7 cellular contexts compared by ENCODE assay signal in the genomic region with DNA sequence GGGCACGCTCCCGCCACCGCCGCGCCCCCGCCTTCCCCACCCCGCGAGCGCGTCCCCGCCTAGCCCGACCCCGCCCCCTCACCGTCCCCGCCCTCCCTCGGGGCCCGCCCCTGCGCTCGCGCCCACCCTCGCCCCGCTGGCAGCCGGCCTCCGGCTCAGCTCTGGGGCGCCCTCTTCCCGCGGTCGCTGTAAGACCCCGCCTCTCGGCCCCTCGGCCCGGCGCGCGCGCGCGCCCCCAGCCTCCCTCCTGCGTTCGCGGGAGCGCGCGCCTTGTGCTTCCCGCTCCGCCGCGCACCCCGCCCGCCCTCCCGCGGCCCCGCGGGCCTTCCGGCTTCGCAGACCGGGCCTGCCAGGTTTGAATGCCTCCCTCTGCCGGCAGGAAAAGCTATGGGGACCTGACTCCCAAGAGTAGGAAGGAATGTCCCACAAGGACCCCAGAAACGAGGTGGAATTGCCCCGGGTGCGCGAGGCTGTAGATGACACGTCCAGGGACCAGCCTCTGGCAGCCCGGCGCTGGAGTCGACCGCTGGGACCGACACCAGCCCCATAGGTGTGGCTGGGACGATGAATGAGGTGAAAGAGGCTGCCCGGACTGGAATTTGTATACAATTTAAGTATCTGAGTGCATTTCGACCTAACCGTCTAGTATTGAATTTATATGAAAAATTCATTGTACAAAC. TPM values are rescaled to one million over a fixed set of nuclear protein-coding genes. Genes with fewer than 3 reads are reported as not detected.
A peak's percentile ranks its signal among the peaks of the same experiment; 100 is the strongest.
DNase-seq lines count a peak whose midpoint lies in the region; ATAC-seq, FAIRE-seq and TF ChIP-seq lines count a peak whose summit lies in the region.

No MANE protein-coding gene starts in this region.

- H3K27me3 Mint-ChIP-seq in astrocyte (ENCODE audit: low read depth, unreplicated experiment) = no peaks in the 10 kb centered on the region

- H3K27ac Mint-ChIP-seq in astrocyte (ENCODE audit: unreplicated experiment) = peak overlapping the region; percentile 98

- peak overlapping the region; percentile 93 for H3K4me3 Mint-ChIP-seq in astrocyte (ENCODE audit: unreplicated experiment)

- H3K4me2 ChIP-seq in astrocyte (ENCODE audit: low read length) (peak overlapping the region; percentile 87), hepatocyte (peak overlapping the region; percentile 78)

- H3K9me3 ChIP-seq in astrocyte (ENCODE audit: insufficient read depth, low read depth, low read length) = no peaks in the 10 kb centered on the region
- no peaks in the 10 kb centered on the region for H3K9me3 ChIP-seq in hepatocyte (ENCODE audit: low read depth)

- FAIRE-seq in GM18507 (lab: Jason Lieb, UNC) = peak; percentile 85
- FAIRE-seq in astrocyte (lab: Jason Lieb, UNC) = no peak

- peaks cover 13% of the 10 kb centered on the region for H3K4me1 Mint-ChIP-seq in astrocyte (ENCODE audit: low read depth, unreplicated experiment)

- ATAC-seq in HG02973 (IDR thresholded peaks at IDR 0.05; ENCODE audit: unreplicated experiment) = peak; percentile 69

- peak overlapping the region; percentile 91 for H3K9ac ChIP-seq in astrocyte (ENCODE audit: low read length)

- H3K4me1 ChIP-seq in astrocyte (ENCODE audit: insufficient read depth, low read length) = no peaks in the 10 kb centered on the region
- peaks cover 19% of the 10 kb centered on the region for H3K4me1 ChIP-seq in hepatocyte (ENCODE audit: insufficient read depth)

- H3K4me3 ChIP-seq in astrocyte (ENCODE audit: insufficient read depth, low read depth, low read length) (peak overlapping the region; percentile 74), hepatocyte (peak overlapping the region; percentile 77), retinal pigment epithelial cell (ENCODE audit: low read length) (peak overlapping the region; percentile 69)

- no peaks in the 10 kb centered on the region for H3K9me3 Mint-ChIP-seq in astrocyte (ENCODE audit: unreplicated experiment)

- H3K79me2 ChIP-seq in astrocyte (ENCODE audit: insufficient read depth, low read length) (peaks cover 40% of the 10 kb centered on the region), hepatocyte (peaks cover 39% of the 10 kb centered on the region)

- H2AFZ ChIP-seq in astrocyte (ENCODE audit: low read depth, low read length) (peak overlapping the region; percentile 94), hepatocyte (peak overlapping the region; percentile 67)

- peaks cover 30% of the 10 kb centered on the region for H4K20me1 ChIP-seq in astrocyte (ENCODE audit: insufficient read depth, low read length)
- peaks cover 28% of the 10 kb centered on the region for H4K20me1 ChIP-seq in hepatocyte (ENCODE audit: insufficient read depth, poor library complexity, severe bottlenecking)

- H3K27me3 ChIP-seq in astrocyte (ENCODE audit: insufficient read depth, low read length) = no peaks in the 10 kb centered on the region
- H3K27me3 ChIP-seq in hepatocyte = no peaks in the 10 kb centered on the region

- no peaks in the 10 kb centered on the region for H3K36me3 ChIP-seq in astrocyte (ENCODE audit: insufficient read depth, low read length)
- no peaks in the 10 kb centered on the region for H3K36me3 ChIP-seq in hepatocyte (replicated peaks; ENCODE audit: insufficient read depth, low read depth)

- 1% methylated on average over 31 of the region's 72 CpGs for WGBS in hepatocyte (ENCODE audit: low lambda C conversion rate, missing lambda C conversion rate)

- H3K9me2 ChIP-seq in hepatocyte (replicated peaks; ENCODE audit: insufficient read depth) = no peaks in the 10 kb centered on the region

- H3K27ac ChIP-seq in astrocyte (ENCODE audit: low read depth, low read length) (peak overlapping the region; percentile 92), hepatocyte (peak overlapping the region; percentile 99)

- no peaks in the 10 kb centered on the region for H3K36me3 Mint-ChIP-seq in astrocyte (ENCODE audit: low read depth, unreplicated experiment)

- TF ChIP-seq CTCF in astrocyte (IDR thresholded peaks at IDR 0.05; ENCODE audit: insufficient read depth, low read depth, low read length) = peak; percentile 10
- TF ChIP-seq CTCF in hepatocyte (IDR thresholded peaks at IDR 0.05; ENCODE audit: poor library complexity) = peak; percentile 76
- TF ChIP-seq CTCF in retinal pigment epithelial cell (conservative IDR thresholded peaks at IDR 0.05; ENCODE audit: low read depth, low read length) = peak; percentile 61

- peak; percentile 93 for DNase-seq in GM18507 (ENCODE audit: extremely low spot score, insufficient read length, low read depth)
- DNase-seq in NCI-H2029 (lab: John Stamatoyannopoulos, UW) = peak; percentile 92
- peak; percentile 86 for DNase-seq in T-helper 22 cell (ENCODE audit: low read depth)
- peak; percentile 87 for DNase-seq in astrocyte (ENCODE audit: low read depth)
- DNase-seq in hepatocyte (ENCODE audit: low spot score) = peak; percentile 99
- peak; percentile 83 for DNase-seq in retinal pigment epithelial cell (ENCODE audit: low read depth)

RNA-seq across cellular contexts. Expression of a gene that starts 0.4 kb away (rescaled TPM):
- total RNA-seq in astrocyte (94.2 and 108 TPM in 2 replicates), hepatocyte (57.7 and 64.5 TPM in 2 replicates)
- 13.4 and 13.7 TPM in 2 replicates for polyA plus RNA-seq in hepatocyte

RNA-seq across cellular contexts. Expression of a gene that starts 46.1 kb away (rescaled TPM):
- total RNA-seq in astrocyte (19.7 and 21.1 TPM in 2 replicates), hepatocyte (97.3 and 97.6 TPM in 2 replicates)
- polyA plus RNA-seq in hepatocyte = 36.0 and 50.0 TPM in 2 replicates

Comparison
In these comparisons a context has a peak if more than half of its experiments do, and no peak if none do; other contexts are left out.
1. Peak in every context shown above with its lines: DNase-seq, ATAC-seq, H3K4me3 ChIP-seq and H3K27ac ChIP-seq.
2. CTCF ChIP-seq: peak in every context shown above with its lines; median percentile 76 in hepatocyte; 61 in retinal pigment epithelial cell; 10 in astrocyte.